In the genomic region with DNA sequence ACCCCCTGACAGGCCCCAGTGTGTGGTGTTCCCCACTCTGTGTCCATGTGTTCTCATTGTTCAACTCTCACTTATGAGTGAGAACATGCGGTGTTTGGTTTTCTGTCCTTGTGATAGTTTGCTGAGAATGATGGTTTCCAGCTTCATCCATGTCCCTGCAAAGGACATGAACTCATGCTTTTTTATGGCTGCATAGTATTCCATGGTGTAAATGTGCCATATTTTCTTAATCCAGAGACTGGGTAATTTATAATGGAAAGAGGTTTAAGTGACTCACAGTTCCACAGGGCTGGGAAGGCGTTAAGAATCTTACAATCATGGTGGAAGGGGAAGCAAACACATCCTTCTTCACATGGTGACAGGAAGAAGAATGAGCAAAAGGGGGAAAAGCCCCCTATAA, we compare ENCODE assay signal across 6 cellular contexts. TPM values are rescaled to one million over a fixed set of nuclear protein-coding genes. Genes with fewer than 3 reads are reported as not detected.
"Had no signal": no experiment of that assay in that cellular context is flagged by ENCODE, and none has a peak within 500 bp of the region (broad histone marks: within the 10 kb centered on the region; RNA-seq: fewer than 3 reads in every experiment).

No MANE protein-coding gene starts in this region.

RNA-seq across cellular contexts. Expression of a gene that starts 17.0 kb away (rescaled TPM):
- total RNA-seq: GM23248, GM23338, H1, H4, H7, H9 had no signal
- polyA plus RNA-seq: GM23338 had no signal
